ENCODE assay signal across 1 cellular context in the genomic region with DNA sequence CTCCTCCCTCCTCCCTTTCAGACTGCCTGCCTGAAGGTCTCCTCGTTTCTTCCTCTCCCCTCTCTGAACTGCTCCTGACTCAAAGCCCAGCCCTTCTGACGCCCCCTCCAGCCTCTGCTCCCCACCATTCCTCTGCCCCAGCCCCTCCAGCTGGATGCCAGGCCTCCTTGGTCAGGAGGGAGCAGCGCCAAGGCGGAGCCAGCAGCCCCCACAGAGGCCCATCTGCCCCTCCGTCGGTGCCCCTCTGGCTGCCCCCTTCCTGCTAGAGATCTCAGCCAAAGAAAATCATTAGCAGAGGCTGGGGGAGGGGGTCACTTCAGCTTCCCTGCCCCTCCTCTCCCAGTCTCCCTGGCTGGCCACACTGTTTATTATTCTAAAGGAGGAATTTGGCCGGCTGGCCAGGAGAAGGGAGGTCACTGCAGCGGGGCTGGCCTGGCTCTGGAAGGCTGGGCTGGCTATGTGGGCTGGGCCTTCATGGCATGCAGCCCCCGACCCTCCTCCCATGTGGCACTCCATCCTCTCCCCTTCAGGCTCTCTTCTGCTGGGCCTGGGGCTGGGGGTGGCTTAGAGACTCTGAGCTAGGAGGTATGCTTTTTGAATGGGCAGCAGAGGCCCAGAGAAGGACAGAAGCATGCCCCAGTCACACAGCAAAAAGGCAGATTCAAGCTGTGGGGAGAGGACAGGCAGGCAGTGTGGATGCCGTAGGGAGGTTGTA.
TF ChIP-seq lines count a peak whose summit lies in the region.

No MANE protein-coding gene starts in this region.

TF ChIP-seq in HepG2, 621 proteins besides CTCF, POLR2A, EP300 and RAD21 (continued from another document and continues in another):
- TF ChIP-seq, protein P1, sequence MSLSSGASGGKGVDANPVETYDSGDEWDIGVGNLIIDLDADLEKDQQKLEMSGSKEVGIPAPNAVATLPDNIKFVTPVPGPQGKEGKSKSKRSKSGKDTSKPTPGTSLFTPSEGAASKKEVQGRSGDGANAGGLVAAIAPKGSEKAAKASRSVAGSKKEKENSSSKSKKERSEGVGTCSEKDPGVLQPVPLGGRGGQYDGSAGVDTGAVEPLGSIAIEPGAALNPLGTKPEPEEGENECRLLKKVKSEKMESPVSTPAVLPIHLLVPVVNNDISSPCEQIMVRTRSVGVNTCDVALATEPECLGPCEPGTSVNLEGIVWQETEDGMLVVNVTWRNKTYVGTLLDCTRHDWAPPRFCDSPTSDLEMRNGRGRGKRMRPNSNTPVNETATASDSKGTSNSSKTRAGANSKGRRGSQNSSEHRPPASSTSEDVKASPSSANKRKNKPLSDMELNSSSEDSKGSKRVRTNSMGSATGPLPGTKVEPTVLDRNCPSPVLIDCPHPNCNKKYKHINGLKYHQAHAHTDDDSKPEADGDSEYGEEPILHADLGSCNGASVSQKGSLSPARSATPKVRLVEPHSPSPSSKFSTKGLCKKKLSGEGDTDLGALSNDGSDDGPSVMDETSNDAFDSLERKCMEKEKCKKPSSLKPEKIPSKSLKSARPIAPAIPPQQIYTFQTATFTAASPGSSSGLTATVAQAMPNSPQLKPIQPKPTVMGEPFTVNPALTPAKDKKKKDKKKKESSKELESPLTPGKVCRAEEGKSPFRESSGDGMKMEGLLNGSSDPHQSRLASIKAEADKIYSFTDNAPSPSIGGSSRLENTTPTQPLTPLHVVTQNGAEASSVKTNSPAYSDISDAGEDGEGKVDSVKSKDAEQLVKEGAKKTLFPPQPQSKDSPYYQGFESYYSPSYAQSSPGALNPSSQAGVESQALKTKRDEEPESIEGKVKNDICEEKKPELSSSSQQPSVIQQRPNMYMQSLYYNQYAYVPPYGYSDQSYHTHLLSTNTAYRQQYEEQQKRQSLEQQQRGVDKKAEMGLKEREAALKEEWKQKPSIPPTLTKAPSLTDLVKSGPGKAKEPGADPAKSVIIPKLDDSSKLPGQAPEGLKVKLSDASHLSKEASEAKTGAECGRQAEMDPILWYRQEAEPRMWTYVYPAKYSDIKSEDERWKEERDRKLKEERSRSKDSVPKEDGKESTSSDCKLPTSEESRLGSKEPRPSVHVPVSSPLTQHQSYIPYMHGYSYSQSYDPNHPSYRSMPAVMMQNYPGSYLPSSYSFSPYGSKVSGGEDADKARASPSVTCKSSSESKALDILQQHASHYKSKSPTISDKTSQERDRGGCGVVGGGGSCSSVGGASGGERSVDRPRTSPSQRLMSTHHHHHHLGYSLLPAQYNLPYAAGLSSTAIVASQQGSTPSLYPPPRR (CRISPR knock-in tag; IDR thresholded peaks at IDR 0.05; ENCODE audit: borderline replicate concordance): peak; percentile 61; the same call in 1 of the 2 replicates
- TF ChIP-seq MATR3 (CRISPR knock-in tag; IDR thresholded peaks at IDR 0.05) (no peak), KLF6 (CRISPR knock-in tag; IDR thresholded peaks at IDR 0.05) (no peak), ZNF619 (CRISPR knock-in tag; IDR thresholded peaks at IDR 0.05) (peak; percentile 58; the same call in 1 of the 2 replicates), TEAD3 (CRISPR knock-in tag; optimal IDR thresholded peaks at IDR 0.05; ENCODE audit: borderline replicate concordance) (peak; percentile 75), ZNF383 (CRISPR knock-in tag; IDR thresholded peaks at IDR 0.05; ENCODE audit: borderline replicate concordance) (no peak), ONECUT2 (CRISPR knock-in tag; IDR thresholded peaks at IDR 0.05) (no peak), GABPB1 (CRISPR knock-in tag; IDR thresholded peaks at IDR 0.05) (peak; percentile 38; the same call in 1 of the 2 replicates), TAF15 (IDR thresholded peaks at IDR 0.05; ENCODE audit: low read depth, low read length, poor library complexity, severe bottlenecking) (no peak), POLR2AphosphoS2 (IDR thresholded peaks at IDR 0.05; ENCODE audit: low read depth, low read length) (no peak), YEATS4 (CRISPR knock-in tag; IDR thresholded peaks at IDR 0.05; ENCODE audit: borderline replicate concordance) (no peak), ZFAT (CRISPR knock-in tag; conservative IDR thresholded peaks at IDR 0.05) (no peak), SMARCE1 (IDR thresholded peaks at IDR 0.05; ENCODE audit: borderline replicate concordance) (no peak), ZNF567 (CRISPR knock-in tag; IDR thresholded peaks at IDR 0.05; ENCODE audit: borderline replicate concordance) (no peak), ZNF354B (CRISPR knock-in tag; IDR thresholded peaks at IDR 0.05) (no peak), TARDBP (CRISPR knock-in tag; IDR thresholded peaks at IDR 0.05) (peak; percentile 29; the same call in 1 of the 2 replicates), RFXAP (CRISPR knock-in tag; IDR thresholded peaks at IDR 0.05; ENCODE audit: borderline replicate concordance) (no peak), ZNF3 (CRISPR knock-in tag; IDR thresholded peaks at IDR 0.05) (no peak), SMAD3 (CRISPR knock-in tag; IDR thresholded peaks at IDR 0.05) (no peak), MED13 (CRISPR knock-in tag; IDR thresholded peaks at IDR 0.05) (peak; percentile 48; the same call in 1 of the 2 replicates), ZNF577 (CRISPR knock-in tag; IDR thresholded peaks at IDR 0.05; ENCODE audit: borderline replicate concordance, low read depth) (no peak), PCBP1 (IDR thresholded peaks at IDR 0.05; ENCODE audit: borderline replicate concordance, low read depth, low read length) (0 out of 2 replicates have a peak, but pooled peaks have one; percentile 10), NR1H2 (CRISPR knock-in tag; IDR thresholded peaks at IDR 0.05; ENCODE audit: borderline replicate concordance, low read depth) (no peak), ZNF446 (CRISPR knock-in tag; IDR thresholded peaks at IDR 0.05) (no peak), HNRNPH1 (optimal IDR thresholded peaks at IDR 0.05; ENCODE audit: low read depth, low read length) (no peak), HDAC2 (CRISPR knock-in tag; IDR thresholded peaks at IDR 0.05) (peak; percentile 40; the same call in 1 of the 2 replicates)
- TF ChIP-seq, protein P2, sequence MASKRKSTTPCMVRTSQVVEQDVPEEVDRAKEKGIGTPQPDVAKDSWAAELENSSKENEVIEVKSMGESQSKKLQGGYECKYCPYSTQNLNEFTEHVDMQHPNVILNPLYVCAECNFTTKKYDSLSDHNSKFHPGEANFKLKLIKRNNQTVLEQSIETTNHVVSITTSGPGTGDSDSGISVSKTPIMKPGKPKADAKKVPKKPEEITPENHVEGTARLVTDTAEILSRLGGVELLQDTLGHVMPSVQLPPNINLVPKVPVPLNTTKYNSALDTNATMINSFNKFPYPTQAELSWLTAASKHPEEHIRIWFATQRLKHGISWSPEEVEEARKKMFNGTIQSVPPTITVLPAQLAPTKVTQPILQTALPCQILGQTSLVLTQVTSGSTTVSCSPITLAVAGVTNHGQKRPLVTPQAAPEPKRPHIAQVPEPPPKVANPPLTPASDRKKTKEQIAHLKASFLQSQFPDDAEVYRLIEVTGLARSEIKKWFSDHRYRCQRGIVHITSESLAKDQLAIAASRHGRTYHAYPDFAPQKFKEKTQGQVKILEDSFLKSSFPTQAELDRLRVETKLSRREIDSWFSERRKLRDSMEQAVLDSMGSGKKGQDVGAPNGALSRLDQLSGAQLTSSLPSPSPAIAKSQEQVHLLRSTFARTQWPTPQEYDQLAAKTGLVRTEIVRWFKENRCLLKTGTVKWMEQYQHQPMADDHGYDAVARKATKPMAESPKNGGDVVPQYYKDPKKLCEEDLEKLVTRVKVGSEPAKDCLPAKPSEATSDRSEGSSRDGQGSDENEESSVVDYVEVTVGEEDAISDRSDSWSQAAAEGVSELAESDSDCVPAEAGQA (IDR thresholded peaks at IDR 0.05; ENCODE audit: low read depth): no peak
- TF ChIP-seq, protein P2 (CRISPR knock-in tag; IDR thresholded peaks at IDR 0.05; ENCODE audit: borderline replicate concordance): no peak
- TF ChIP-seq, protein P3, sequence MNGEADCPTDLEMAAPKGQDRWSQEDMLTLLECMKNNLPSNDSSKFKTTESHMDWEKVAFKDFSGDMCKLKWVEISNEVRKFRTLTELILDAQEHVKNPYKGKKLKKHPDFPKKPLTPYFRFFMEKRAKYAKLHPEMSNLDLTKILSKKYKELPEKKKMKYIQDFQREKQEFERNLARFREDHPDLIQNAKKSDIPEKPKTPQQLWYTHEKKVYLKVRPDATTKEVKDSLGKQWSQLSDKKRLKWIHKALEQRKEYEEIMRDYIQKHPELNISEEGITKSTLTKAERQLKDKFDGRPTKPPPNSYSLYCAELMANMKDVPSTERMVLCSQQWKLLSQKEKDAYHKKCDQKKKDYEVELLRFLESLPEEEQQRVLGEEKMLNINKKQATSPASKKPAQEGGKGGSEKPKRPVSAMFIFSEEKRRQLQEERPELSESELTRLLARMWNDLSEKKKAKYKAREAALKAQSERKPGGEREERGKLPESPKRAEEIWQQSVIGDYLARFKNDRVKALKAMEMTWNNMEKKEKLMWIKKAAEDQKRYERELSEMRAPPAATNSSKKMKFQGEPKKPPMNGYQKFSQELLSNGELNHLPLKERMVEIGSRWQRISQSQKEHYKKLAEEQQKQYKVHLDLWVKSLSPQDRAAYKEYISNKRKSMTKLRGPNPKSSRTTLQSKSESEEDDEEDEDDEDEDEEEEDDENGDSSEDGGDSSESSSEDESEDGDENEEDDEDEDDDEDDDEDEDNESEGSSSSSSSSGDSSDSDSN (CRISPR knock-in tag; IDR thresholded peaks at IDR 0.05): peak; percentile 68; the same call in 1 of the 2 replicates
- TF ChIP-seq, protein P4, sequence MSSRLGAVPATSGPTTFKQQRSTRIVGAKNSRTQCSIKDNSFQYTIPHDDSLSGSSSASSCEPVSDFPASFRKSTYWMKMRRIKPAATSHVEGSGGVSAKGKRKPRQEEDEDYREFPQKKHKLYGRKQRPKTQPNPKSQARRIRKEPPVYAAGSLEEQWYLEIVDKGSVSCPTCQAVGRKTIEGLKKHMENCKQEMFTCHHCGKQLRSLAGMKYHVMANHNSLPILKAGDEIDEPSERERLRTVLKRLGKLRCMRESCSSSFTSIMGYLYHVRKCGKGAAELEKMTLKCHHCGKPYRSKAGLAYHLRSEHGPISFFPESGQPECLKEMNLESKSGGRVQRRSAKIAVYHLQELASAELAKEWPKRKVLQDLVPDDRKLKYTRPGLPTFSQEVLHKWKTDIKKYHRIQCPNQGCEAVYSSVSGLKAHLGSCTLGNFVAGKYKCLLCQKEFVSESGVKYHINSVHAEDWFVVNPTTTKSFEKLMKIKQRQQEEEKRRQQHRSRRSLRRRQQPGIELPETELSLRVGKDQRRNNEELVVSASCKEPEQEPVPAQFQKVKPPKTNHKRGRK (CRISPR knock-in tag; IDR thresholded peaks at IDR 0.05): no peak
- TF ChIP-seq, protein P5, sequence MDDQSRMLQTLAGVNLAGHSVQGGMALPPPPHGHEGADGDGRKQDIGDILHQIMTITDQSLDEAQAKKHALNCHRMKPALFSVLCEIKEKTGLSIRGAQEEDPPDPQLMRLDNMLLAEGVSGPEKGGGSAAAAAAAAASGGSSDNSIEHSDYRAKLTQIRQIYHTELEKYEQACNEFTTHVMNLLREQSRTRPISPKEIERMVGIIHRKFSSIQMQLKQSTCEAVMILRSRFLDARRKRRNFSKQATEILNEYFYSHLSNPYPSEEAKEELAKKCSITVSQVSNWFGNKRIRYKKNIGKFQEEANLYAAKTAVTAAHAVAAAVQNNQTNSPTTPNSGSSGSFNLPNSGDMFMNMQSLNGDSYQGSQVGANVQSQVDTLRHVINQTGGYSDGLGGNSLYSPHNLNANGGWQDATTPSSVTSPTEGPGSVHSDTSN (CRISPR knock-in tag; IDR thresholded peaks at IDR 0.05; ENCODE audit: borderline replicate concordance): no peak
- TF ChIP-seq, protein P6, sequence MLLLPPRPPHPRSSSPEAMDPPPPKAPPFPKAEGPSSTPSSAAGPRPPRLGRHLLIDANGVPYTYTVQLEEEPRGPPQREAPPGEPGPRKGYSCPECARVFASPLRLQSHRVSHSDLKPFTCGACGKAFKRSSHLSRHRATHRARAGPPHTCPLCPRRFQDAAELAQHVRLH (CRISPR knock-in tag; IDR thresholded peaks at IDR 0.05; ENCODE audit: borderline replicate concordance, low read depth): 0 out of 2 replicates have a peak, but pooled peaks have one; percentile 20
- TF ChIP-seq, protein P7, sequence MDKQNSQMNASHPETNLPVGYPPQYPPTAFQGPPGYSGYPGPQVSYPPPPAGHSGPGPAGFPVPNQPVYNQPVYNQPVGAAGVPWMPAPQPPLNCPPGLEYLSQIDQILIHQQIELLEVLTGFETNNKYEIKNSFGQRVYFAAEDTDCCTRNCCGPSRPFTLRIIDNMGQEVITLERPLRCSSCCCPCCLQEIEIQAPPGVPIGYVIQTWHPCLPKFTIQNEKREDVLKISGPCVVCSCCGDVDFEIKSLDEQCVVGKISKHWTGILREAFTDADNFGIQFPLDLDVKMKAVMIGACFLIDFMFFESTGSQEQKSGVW (CRISPR knock-in tag; IDR thresholded peaks at IDR 0.05; ENCODE audit: borderline replicate concordance): no peak
- TF ChIP-seq, protein P8, sequence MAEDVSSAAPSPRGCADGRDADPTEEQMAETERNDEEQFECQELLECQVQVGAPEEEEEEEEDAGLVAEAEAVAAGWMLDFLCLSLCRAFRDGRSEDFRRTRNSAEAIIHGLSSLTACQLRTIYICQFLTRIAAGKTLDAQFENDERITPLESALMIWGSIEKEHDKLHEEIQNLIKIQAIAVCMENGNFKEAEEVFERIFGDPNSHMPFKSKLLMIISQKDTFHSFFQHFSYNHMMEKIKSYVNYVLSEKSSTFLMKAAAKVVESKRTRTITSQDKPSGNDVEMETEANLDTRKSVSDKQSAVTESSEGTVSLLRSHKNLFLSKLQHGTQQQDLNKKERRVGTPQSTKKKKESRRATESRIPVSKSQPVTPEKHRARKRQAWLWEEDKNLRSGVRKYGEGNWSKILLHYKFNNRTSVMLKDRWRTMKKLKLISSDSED (CRISPR knock-in tag; IDR thresholded peaks at IDR 0.05): no peak
- TF ChIP-seq, protein P9, sequence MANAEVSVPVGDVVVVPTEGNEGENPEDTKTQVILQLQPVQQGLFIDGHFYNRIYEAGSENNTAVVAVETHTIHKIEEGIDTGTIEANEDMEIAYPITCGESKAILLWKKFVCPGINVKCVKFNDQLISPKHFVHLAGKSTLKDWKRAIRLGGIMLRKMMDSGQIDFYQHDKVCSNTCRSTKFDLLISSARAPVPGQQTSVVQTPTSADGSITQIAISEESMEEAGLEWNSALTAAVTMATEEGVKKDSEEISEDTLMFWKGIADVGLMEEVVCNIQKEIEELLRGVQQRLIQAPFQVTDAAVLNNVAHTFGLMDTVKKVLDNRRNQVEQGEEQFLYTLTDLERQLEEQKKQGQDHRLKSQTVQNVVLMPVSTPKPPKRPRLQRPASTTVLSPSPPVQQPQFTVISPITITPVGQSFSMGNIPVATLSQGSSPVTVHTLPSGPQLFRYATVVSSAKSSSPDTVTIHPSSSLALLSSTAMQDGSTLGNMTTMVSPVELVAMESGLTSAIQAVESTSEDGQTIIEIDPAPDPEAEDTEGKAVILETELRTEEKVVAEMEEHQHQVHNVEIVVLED (CRISPR knock-in tag; IDR thresholded peaks at IDR 0.05; ENCODE audit: borderline replicate concordance): no peak
